ENCODE assay signal across 9 cellular contexts in genomic region chr3:71784201-71784913, GRCh38. TPM values are rescaled to one million over a fixed set of nuclear protein-coding genes. Genes with fewer than 3 reads are reported as not detected.
DNase-seq lines count a peak whose midpoint lies in the region; ATAC-seq and TF ChIP-seq lines count a peak whose summit lies in the region.
"Had no signal": no experiment of that assay in that cellular context is flagged by ENCODE, and none has a peak within 500 bp of the region (broad histone marks: within the 10 kb centered on the region; RNA-seq: fewer than 3 reads in every experiment).

No MANE protein-coding gene starts in this region.

- H3K9me3 ChIP-seq in A673 (ENCODE audit: low read depth, low read length, poor library complexity, severe bottlenecking) (no peaks in the 10 kb centered on the region), HEK293 (ENCODE audit: control insufficient read depth, insufficient read depth, low read depth, low read length) (no peaks in the 10 kb centered on the region)

- no peaks in the 10 kb centered on the region for H3K9me3 Mint-ChIP-seq in central memory CD8-positive, alpha-beta T cell
- no peaks in the 10 kb centered on the region for H3K9me3 Mint-ChIP-seq in natural killer cell treated with Interleukin-12 subunit alpha and Interleukin-12 subunit beta and Interleukin-15 and Interleukin-18, amount 100 ng/mL, for 72 hours

- peaks cover 30% of the 10 kb centered on the region for H3K27me3 ChIP-seq in A673 (replicated peaks; ENCODE audit: insufficient read depth, low read depth, low read length, poor library complexity)

- POLR2A ChIA-PET in A673 (lab: Charles Lee; ENCODE audit: low non-redundant PET) (no interaction called here), HEK293 (lab: Yijun Ruan, JAX) (no interaction called here)

- intact Hi-C loops in A673 (cut with micrococcal nuclease; ENCODE audit: unreplicated experiment) = no loop called here

- peak overlapping the region; percentile 48 for H3K4me3 ChIP-seq in A673 (ENCODE audit: low read depth, low read length, poor library complexity, severe bottlenecking)
- H3K4me3 ChIP-seq in HEK293 (ENCODE audit: low read depth, low read length) = peak overlapping the region; percentile 48

- peaks cover 84% of the 10 kb centered on the region for H3K27me3 Mint-ChIP-seq in central memory CD8-positive, alpha-beta T cell
- H3K27me3 Mint-ChIP-seq in natural killer cell treated with Interleukin-12 subunit alpha and Interleukin-12 subunit beta and Interleukin-15 and Interleukin-18, amount 100 ng/mL, for 72 hours = peaks cover 33 to 54% of the 10 kb centered on the region in 2 donors

- BruUV-seq in A673 (replicated peaks; lab: Mats Ljungman, UMichigan) = no TSS peak

- H3K36me3 ChIP-seq in A673 (ENCODE audit: insufficient read depth, low read length, poor library complexity, severe bottlenecking) (no peaks in the 10 kb centered on the region), HEK293 (ENCODE audit: control insufficient read depth in 2 of 2, insufficient read depth in 1 of 2, low read length in 2 of 2) (no peaks in the 10 kb centered on the region)

- H3K36me3 Mint-ChIP-seq in central memory CD8-positive, alpha-beta T cell (ENCODE audit: insufficient read depth) = no peaks in the 10 kb centered on the region
- peaks cover 5% of the 10 kb centered on the region for H3K36me3 Mint-ChIP-seq in natural killer cell treated with Interleukin-12 subunit alpha and Interleukin-12 subunit beta and Interleukin-15 and Interleukin-18, amount 100 ng/mL, for 72 hours

- H3K4me1 ChIP-seq in A673 (ENCODE audit: insufficient read depth, low read length, poor library complexity, severe bottlenecking) (peaks cover 9% of the 10 kb centered on the region), HEK293 (ENCODE audit: control insufficient read depth, insufficient read depth, low read length) (0 out of 2 replicates have a peak, but pooled peaks cover 2% of the 10 kb centered on the region)

- no peak overlapping the region for H3K27ac Mint-ChIP-seq in central memory CD8-positive, alpha-beta T cell (ENCODE audit: low read depth)
- H3K27ac Mint-ChIP-seq in natural killer cell treated with Interleukin-12 subunit alpha and Interleukin-12 subunit beta and Interleukin-15 and Interleukin-18, amount 100 ng/mL, for 72 hours = peak overlapping the region in 1 of 2 donors; percentile 79

- H3K4me1 Mint-ChIP-seq in central memory CD8-positive, alpha-beta T cell = peaks cover 25% of the 10 kb centered on the region
- peaks cover 15 to 23% of the 10 kb centered on the region in 2 donors for H3K4me1 Mint-ChIP-seq in natural killer cell treated with Interleukin-12 subunit alpha and Interleukin-12 subunit beta and Interleukin-15 and Interleukin-18, amount 100 ng/mL, for 72 hours (ENCODE audit: low read depth in 2 of 2)

- H3K27ac ChIP-seq in A673 (ENCODE audit: low read depth, low read length, poor library complexity, severe bottlenecking) (no peak overlapping the region), HEK293 (ENCODE audit: extremely low read depth, low read depth, low read length) (peak overlapping the region; percentile 34; the same call in 1 of the 2 replicates)

- TF ChIP-seq CTCF in A673 (conservative IDR thresholded peaks at IDR 0.05; ENCODE audit: low read depth, low read length) = no peak
- no peak; the same call in 1 of the 2 replicates for TF ChIP-seq CTCF in HEK293 (tag by site-specific recombination; IDR thresholded peaks at IDR 0.05)

- no peak for ATAC-seq in central memory CD8-positive, alpha-beta T cell (replicated peaks; ENCODE audit: extremely low read depth, poor library complexity, severe bottlenecking)
- no peak for ATAC-seq in natural killer cell treated with Interleukin-12 subunit alpha and Interleukin-12 subunit beta and Interleukin-15 and Interleukin-18, amount 100 ng/mL, for 72 hours
- ATAC-seq in GM19452 (IDR thresholded peaks at IDR 0.05; ENCODE audit: unreplicated experiment) (no peak), HG02642 (IDR thresholded peaks at IDR 0.05; ENCODE audit: poor library complexity, unreplicated experiment) (no peak), esophagus mucosa (no peak)

- DNase-seq in A673 (ENCODE audit: low spot score) = no peak
- no peak for DNase-seq in central memory CD8-positive, alpha-beta T cell (ENCODE audit: low spot score in 2 of 2)
- DNase-seq in natural killer cell treated with Interleukin-12 subunit alpha and Interleukin-12 subunit beta and Interleukin-15 and Interleukin-18, amount 100 ng/mL, for 72 hours (ENCODE audit: low spot score) = no peak
- no peak for DNase-seq in AML-193 (lab: John Stamatoyannopoulos, UW)
- DNase-seq: hippocampal formation had no signal

- H3K4me3 Mint-ChIP-seq in central memory CD8-positive, alpha-beta T cell = peak overlapping the region; percentile 65
- H3K4me3 Mint-ChIP-seq in natural killer cell treated with Interleukin-12 subunit alpha and Interleukin-12 subunit beta and Interleukin-15 and Interleukin-18, amount 100 ng/mL, for 72 hours = peak overlapping the region; percentile 94

- CTCF ChIA-PET in A673 (lab: Charles Lee) (no interaction called here), HEK293 (lab: Yijun Ruan, JAX) (no interaction called here)

TF ChIP-seq in HEK293, 187 proteins besides CTCF, POLR2A, EP300 and RAD21:
- TF ChIP-seq KLF1 (tag by site-specific recombination; IDR thresholded peaks at IDR 0.05) = 0 out of 2 replicates have a peak, but pooled peaks have one; percentile 11
- TF ChIP-seq ZNF76 (tag by site-specific recombination; IDR thresholded peaks at IDR 0.05; ENCODE audit: borderline replicate concordance, low read depth) = peak; percentile 61; the same call in 1 of the 2 replicates
- TF ChIP-seq ZNF555 (tag by site-specific recombination; conservative IDR thresholded peaks at IDR 0.05) = no peak
- TF ChIP-seq ZNF155 (tag by site-specific recombination; IDR thresholded peaks at IDR 0.05) = no peak
- no peak for TF ChIP-seq ZBTB1 (tag by site-specific recombination; IDR thresholded peaks at IDR 0.05)
- TF ChIP-seq ZNF777 (tag by site-specific recombination; IDR thresholded peaks at IDR 0.05; ENCODE audit: borderline replicate concordance) = peak; percentile 86
- peak; percentile 27; the same call in 1 of the 2 replicates for TF ChIP-seq PATZ1 (tag by site-specific recombination; IDR thresholded peaks at IDR 0.05)
- TF ChIP-seq KLF8 (tag by site-specific recombination; IDR thresholded peaks at IDR 0.05) = peak; percentile 31; the same call in 1 of the 2 replicates
- no peak for TF ChIP-seq ZNF423 (tag by site-specific recombination; IDR thresholded peaks at IDR 0.05)
- 0 out of 2 replicates have a peak, but pooled peaks have one; percentile 30 for TF ChIP-seq GLIS2 (tag by site-specific recombination; IDR thresholded peaks at IDR 0.05)
- peak; percentile 32; the same call in 1 of the 2 replicates for TF ChIP-seq ZEB2 (tag by site-specific recombination; IDR thresholded peaks at IDR 0.05)
- 0 out of 2 replicates have a peak, but pooled peaks have one; percentile 26 for TF ChIP-seq ZNF600 (tag by site-specific recombination; IDR thresholded peaks at IDR 0.05)
- TF ChIP-seq ZNF416 (tag by site-specific recombination; IDR thresholded peaks at IDR 0.05) = no peak
- peak; percentile 47; the same call in 1 of the 2 replicates for TF ChIP-seq ZFHX2 (tag by site-specific recombination; conservative IDR thresholded peaks at IDR 0.05)
- TF ChIP-seq EGR2 (tag by site-specific recombination; IDR thresholded peaks at IDR 0.05; ENCODE audit: low read depth) = peak; percentile 59
- peak; percentile 75 for TF ChIP-seq ZBTB6 (tag by site-specific recombination; IDR thresholded peaks at IDR 0.05)
- peak; percentile 58 for TF ChIP-seq ZBTB48 (tag by site-specific recombination; IDR thresholded peaks at IDR 0.05)
- peak; percentile 84 for TF ChIP-seq ZNF335 (tag by site-specific recombination; conservative IDR thresholded peaks at IDR 0.05)

RNA-seq across cellular contexts. Expression of gene PROK2, which starts 0.6 kb away (rescaled TPM):
- 1.2 and 1.6 TPM in 2 replicates for total RNA-seq in A673 (2021)
- total RNA-seq in natural killer cell treated with Interleukin-12 subunit alpha and Interleukin-12 subunit beta and Interleukin-15 and Interleukin-18, amount 100 ng/mL, for 72 hours = 1 to 10 TPM in 1 of 2 donors, not detected in 1; 7.2 TPM
- not detected for total RNA-seq in esophagus mucosa

RNA-seq across cellular contexts. Expression of gene GPR27, which starts 30.7 kb away (rescaled TPM):
- 6.4 and 8.1 TPM in 2 replicates for total RNA-seq in A673 (2021)
- total RNA-seq in natural killer cell treated with Interleukin-12 subunit alpha and Interleukin-12 subunit beta and Interleukin-15 and Interleukin-18, amount 100 ng/mL, for 72 hours = 1 to 10 TPM in 1 of 2 donors, not detected in 1; 4.5 TPM
- total RNA-seq in esophagus mucosa = 4.3 TPM

RNA-seq across cellular contexts. Expression of gene EIF4E3, which starts 59.2 kb away (rescaled TPM):
- total RNA-seq in A673 (2021) (3.1 and 4.6 TPM in 2 replicates), esophagus mucosa (15.7 TPM)
- 10 to 100 TPM; 20.4 to 24.0 TPM for total RNA-seq in natural killer cell treated with Interleukin-12 subunit alpha and Interleukin-12 subunit beta and Interleukin-15 and Interleukin-18, amount 100 ng/mL, for 72 hours
